ENCODE assay signal across 9 cellular contexts in genomic region chr9:96061293-96061987, GRCh38.
A peak's percentile ranks its signal among the peaks of the same experiment; 100 is the strongest.
DNase-seq lines count a peak whose midpoint lies in the region; ATAC-seq and TF ChIP-seq lines count a peak whose summit lies in the region.
"Had no signal": no experiment of that assay in that cellular context is flagged by ENCODE, and none has a peak within 500 bp of the region (broad histone marks: within the 10 kb centered on the region; RNA-seq: fewer than 3 reads in every experiment).

No MANE protein-coding gene starts in this region.

- DNase-seq in DND-41 (peak; percentile 43), Kasumi-1 (lab: John Stamatoyannopoulos, UW) (peak; percentile 61 to 64), dorsolateral prefrontal cortex (peak in 7 of 10 donors; percentile 27 to 66 (median 50)), substantia nigra (lab: John Stamatoyannopoulos, UW) (peak in 35 of 49 donors; percentile 2 to 75 (median 34))
- DNase-seq in activated CD4-positive, alpha-beta T cell treated with anti-CD3 and anti-CD28 coated beads, Interleukin-2, amount 10 ng/mL, durations not matched to agents 24 days and 14 days = peak; percentile 82

- H3K4me2 ChIP-seq in DND-41 (ENCODE audit: insufficient read depth, low read length) = no peak overlapping the region

- 66 to 82% methylated on average over 5 to 6 of the region's 10 CpGs for WGBS in mesodermal cell (ENCODE audit: insufficient coverage in 2 of 2), 2 experiments

- H3K4me3 Mint-ChIP-seq in activated CD4-positive, alpha-beta T cell treated with anti-CD3 and anti-CD28 coated beads, Interleukin-2, amount 10 ng/mL, durations not matched to agents 24 days and 14 days = no peak overlapping the region
- H3K4me3 Mint-ChIP-seq: stimulated activated naive CD8-positive, alpha-beta T cell treated with anti-CD3 and anti-CD28 coated beads, Interleukin-15, Interleukin-2, amounts not matched to agents 100 ng/mL and 50 ng/mL, for 24 hours had no signal

- no peaks in the 10 kb centered on the region for H3K27me3 Mint-ChIP-seq in activated CD4-positive, alpha-beta T cell treated with anti-CD3 and anti-CD28 coated beads, Interleukin-2, amount 10 ng/mL, durations not matched to agents 24 days and 14 days
- H3K27me3 Mint-ChIP-seq: stimulated activated naive CD8-positive, alpha-beta T cell treated with anti-CD3 and anti-CD28 coated beads, Interleukin-15, Interleukin-2, amounts not matched to agents 100 ng/mL and 50 ng/mL, for 24 hours had no signal

- H3K9me3 Mint-ChIP-seq in activated CD4-positive, alpha-beta T cell treated with anti-CD3 and anti-CD28 coated beads, Interleukin-2, amount 10 ng/mL, durations not matched to agents 24 days and 14 days = no peaks in the 10 kb centered on the region

- H4K20me1 ChIP-seq in DND-41 (ENCODE audit: insufficient read depth, low read length) = no peaks in the 10 kb centered on the region

- peaks cover 22% of the 10 kb centered on the region for H3K4me1 Mint-ChIP-seq in activated CD4-positive, alpha-beta T cell treated with anti-CD3 and anti-CD28 coated beads, Interleukin-2, amount 10 ng/mL, durations not matched to agents 24 days and 14 days

- H3K79me2 ChIP-seq in DND-41 (ENCODE audit: insufficient read depth, low read length) = no peaks in the 10 kb centered on the region

- H3K36me3 Mint-ChIP-seq in activated CD4-positive, alpha-beta T cell treated with anti-CD3 and anti-CD28 coated beads, Interleukin-2, amount 10 ng/mL, durations not matched to agents 24 days and 14 days (ENCODE audit: low read depth) = no peaks in the 10 kb centered on the region

- intact Hi-C loops in activated CD4-positive, alpha-beta T cell treated with anti-CD3 and anti-CD28 coated beads, Interleukin-2, amount 10 ng/mL, durations not matched to agents 24 days and 14 days (cut with micrococcal nuclease) = no loop called here
- intact Hi-C loops in dorsolateral prefrontal cortex (cut with DNase I) = loop anchor here in 1 of 2 donors (2.0 kb wide), 1 partner anchor 157 kb away; no protein-coding TSS in a partner anchor

- H3K27ac Mint-ChIP-seq in activated CD4-positive, alpha-beta T cell treated with anti-CD3 and anti-CD28 coated beads, Interleukin-2, amount 10 ng/mL, durations not matched to agents 24 days and 14 days = no peak overlapping the region
- H3K27ac Mint-ChIP-seq: stimulated activated naive CD8-positive, alpha-beta T cell treated with anti-CD3 and anti-CD28 coated beads, Interleukin-15, Interleukin-2, amounts not matched to agents 100 ng/mL and 50 ng/mL, for 24 hours had no signal

- no peaks in the 10 kb centered on the region for H3K9me3 ChIP-seq in DND-41 (ENCODE audit: insufficient read depth, low read length, severe bottlenecking)
- H3K9me3 ChIP-seq in mesodermal cell (ENCODE audit: control insufficient read depth, low read length) = no peaks in the 10 kb centered on the region

- no peaks in the 10 kb centered on the region for H3K4me1 ChIP-seq in DND-41 (ENCODE audit: insufficient read depth, low read length)
- H3K4me1 ChIP-seq in mesodermal cell (ENCODE audit: control insufficient read depth, insufficient read depth, low read length, poor library complexity, severe bottlenecking) = peaks cover 27% of the 10 kb centered on the region

- H3K27me3 ChIP-seq in DND-41 (ENCODE audit: insufficient read depth, low read length, poor library complexity) (no peaks in the 10 kb centered on the region), dorsolateral prefrontal cortex (no peaks in the 10 kb centered on the region)

- TF ChIP-seq CTCF in DND-41 (IDR thresholded peaks at IDR 0.05; ENCODE audit: borderline replicate concordance, extremely low read depth, low read length, poor library complexity, severe bottlenecking) (peak; percentile 62), dorsolateral prefrontal cortex (IDR thresholded peaks at IDR 0.05 in 54 of 56, conservative IDR thresholded peaks at IDR 0.05 in 2 of 56; ENCODE audit: low read depth in 1 of 56, partially characterized antibody in 56 of 56) (peak in 54 of 56 donors; percentile 35 to 78 (median 56))

- no peak overlapping the region for H3K9ac ChIP-seq in DND-41 (ENCODE audit: low read depth, low read length)

- no peak overlapping the region for H3K27ac ChIP-seq in DND-41 (ENCODE audit: low read length)
- peak overlapping the region in 10 of 59 donors; percentile 6 to 48 (median 42) for H3K27ac ChIP-seq in dorsolateral prefrontal cortex
- peak overlapping the region; percentile 52 for H3K27ac ChIP-seq in mesodermal cell (ENCODE audit: low read depth, low read length, severe bottlenecking)
- no peak overlapping the region for H3K27ac ChIP-seq in substantia nigra (ENCODE audit: low read depth, low read length, poor library complexity, severe bottlenecking)

- peak; percentile 64 for ATAC-seq in DND-41 (ENCODE audit: insufficient read depth, low read depth)
- no peak for ATAC-seq in GM21825 (IDR thresholded peaks at IDR 0.05; ENCODE audit: unreplicated experiment)
- no peak for ATAC-seq in HG03139 (IDR thresholded peaks at IDR 0.05; ENCODE audit: unreplicated experiment)

- H3K36me3 ChIP-seq in DND-41 (ENCODE audit: insufficient read depth, low read length) = no peaks in the 10 kb centered on the region
- no peaks in the 10 kb centered on the region for H3K36me3 ChIP-seq in mesodermal cell (ENCODE audit: control insufficient read depth, insufficient read depth, low read length)

- no peak overlapping the region for H2AFZ ChIP-seq in DND-41 (ENCODE audit: low read depth, low read length)

- H3K4me3 ChIP-seq in DND-41 (ENCODE audit: low read depth in 1 of 2, low read length in 2 of 2) = no peak overlapping the region
- peak overlapping the region in 1 of 59 donors; percentile 0 for H3K4me3 ChIP-seq in dorsolateral prefrontal cortex
- no peak overlapping the region for H3K4me3 ChIP-seq in mesodermal cell (ENCODE audit: extremely low read depth, insufficient read depth, low read length, poor library complexity, severe bottlenecking)
